24 cellular contexts compared by ENCODE assay signal in genomic region chr15:48968066-48968465, GRCh38. TPM values are rescaled to one million over a fixed set of nuclear protein-coding genes. Genes with fewer than 3 reads are reported as not detected.
DNase-seq lines count a peak whose midpoint lies in the region; ATAC-seq and TF ChIP-seq lines count a peak whose summit lies in the region.
"Had no signal": no experiment of that assay in that cellular context is flagged by ENCODE, and none has a peak within 500 bp of the region (broad histone marks: within the 10 kb centered on the region; RNA-seq: fewer than 3 reads in every experiment).

No MANE protein-coding gene starts in this region.

- peak overlapping the region; percentile 29; the same call in 1 of the 2 replicates for H2AK5ac ChIP-seq in IMR-90 (ENCODE audit: low read depth, low read length)

- no peak overlapping the region for H3K23ac ChIP-seq in IMR-90 (ENCODE audit: low read depth, low read length)

- H2BK120ac ChIP-seq in IMR-90 (ENCODE audit: low read depth, low read length), result no peak overlapping the region

- no peak overlapping the region for H4K8ac ChIP-seq in IMR-90 (ENCODE audit: low read depth in 2 of 2, low read length in 2 of 2)

- no peak overlapping the region for H2AK9ac ChIP-seq in IMR-90 (replicated peaks; ENCODE audit: low read depth, low read length, poor library complexity)

- no peak overlapping the region for H2BK5ac ChIP-seq in IMR-90 (ENCODE audit: low read depth, low read length, poor library complexity, severe bottlenecking)

- no peaks in the 10 kb centered on the region for H3K9me3 Mint-ChIP-seq in activated naive CD8-positive, alpha-beta T cell treated with anti-CD3 and anti-CD28 coated beads, Interleukin-2, amount 50 U/mL, for 24 hours
- H3K9me3 Mint-ChIP-seq in glutamatergic neuron (ENCODE audit: unreplicated experiment), result peaks cover 7% of the 10 kb centered on the region
- H3K9me3 Mint-ChIP-seq: CD8-positive, alpha-beta memory T cell had no signal

- no peak overlapping the region for H3K56ac ChIP-seq in IMR-90 (ENCODE audit: extremely low read depth, insufficient read depth, low read length)

- no peak for TF ChIP-seq RAD21 in IMR-90 (IDR thresholded peaks at IDR 0.05; ENCODE audit: low read length)

- peaks cover 8% of the 10 kb centered on the region for H3K4me1 ChIP-seq in IMR-90 (ENCODE audit: control insufficient read depth, insufficient read depth, low read length)
- H3K4me1 ChIP-seq: BE2C, Caco-2 had no signal

- peak overlapping the region; percentile 42; the same call in 1 of the 3 replicates for H2BK15ac ChIP-seq in IMR-90 (ENCODE audit: low read depth, low read length)

- H3K27me3 ChIP-seq in IMR-90 (ENCODE audit: control insufficient read depth, insufficient read depth, low read length), result no peaks in the 10 kb centered on the region
- H3K27me3 ChIP-seq: BE2C, BLaER1 had no signal

- H2AFZ ChIP-seq in IMR-90 (replicated peaks; ENCODE audit: low read length, poor library complexity), result no peak overlapping the region

- intact Hi-C loops in IMR-90 (cut with micrococcal nuclease), result loop anchor here (10.0 kb wide), 1 partner anchor 253 kb away; no protein-coding TSS in a partner anchor

- DNase-seq in IMR-90 (no peak), SK-MEL-5 (ENCODE audit: low read depth, low spot score) (peak; percentile 92), foreskin melanocyte (peak; percentile 87), glutamatergic neuron (no peak), NCI-H2196 (lab: John Stamatoyannopoulos, UW; ENCODE audit: unreplicated experiment) (no peak)
- DNase-seq in activated naive CD8-positive, alpha-beta T cell treated with anti-CD3 and anti-CD28 coated beads, Interleukin-2, amount 50 U/mL, for 24 hours, result no peak
- DNase-seq: 8988T; ACHN; BE2C; C1 segment of cervical spinal cord; Caco-2; Calu3; CD4-positive, alpha-beta memory T cell; CD4-positive, CD25-positive, alpha-beta regulatory T cell; CD8-positive, alpha-beta memory T cell; DMS79; DND-41; EL; GDM1 had no signal

- H3K9me1 ChIP-seq in IMR-90 (ENCODE audit: insufficient read depth, low read length), result peaks cover 11% of the 10 kb centered on the region; the same call in 1 of the 2 replicates

- no peak overlapping the region for H3K27ac ChIP-seq in IMR-90 (ENCODE audit: insufficient read depth, low read length)
- H3K27ac ChIP-seq: BLaER1 had no signal

- no peaks in the 10 kb centered on the region for H3K36me3 ChIP-seq in IMR-90 (ENCODE audit: control insufficient read depth, insufficient read depth, low read length)
- H3K36me3 ChIP-seq: BE2C, BLaER1 had no signal

- H3K36me3 Mint-ChIP-seq in activated naive CD8-positive, alpha-beta T cell treated with anti-CD3 and anti-CD28 coated beads, Interleukin-2, amount 50 U/mL, for 24 hours (ENCODE audit: low read depth), result peaks cover 2% of the 10 kb centered on the region
- H3K36me3 Mint-ChIP-seq in glutamatergic neuron (ENCODE audit: unreplicated experiment), result peaks cover 9% of the 10 kb centered on the region
- H3K36me3 Mint-ChIP-seq: CD4-positive, alpha-beta memory T cell; CD4-positive, CD25-positive, alpha-beta regulatory T cell had no signal

- no peak overlapping the region for H3K4me3 ChIP-seq in IMR-90 (ENCODE audit: insufficient read depth, low read depth, low read length)
- H3K4me3 ChIP-seq: BLaER1, GM12878 had no signal

- WGBS in IMR-90 (ENCODE audit: extremely low coverage in 2 of 2, insufficient read length in 1 of 2), 2 experiments, result no CpG with 5 or more reads among the region's 4 CpGs

- peaks cover 24% of the 10 kb centered on the region for H3K27me3 Mint-ChIP-seq in activated naive CD8-positive, alpha-beta T cell treated with anti-CD3 and anti-CD28 coated beads, Interleukin-2, amount 50 U/mL, for 24 hours
- no peaks in the 10 kb centered on the region for H3K27me3 Mint-ChIP-seq in glutamatergic neuron (ENCODE audit: unreplicated experiment)

- ATAC-seq in IMR-90 (ENCODE audit: low read depth), result no peak
- no peak for ATAC-seq in activated naive CD8-positive, alpha-beta T cell treated with anti-CD3 and anti-CD28 coated beads, Interleukin-2, amount 50 U/mL, for 24 hours
- ATAC-seq in GM18498 (IDR thresholded peaks at IDR 0.05; ENCODE audit: unreplicated experiment), result no peak
- ATAC-seq: GM12878 had no signal

- no peak overlapping the region for H3K14ac ChIP-seq in IMR-90 (replicated peaks; ENCODE audit: low read depth, low read length)

- H2BK20ac ChIP-seq in IMR-90 (ENCODE audit: low read depth, low read length), result peak overlapping the region; percentile 16; the same call in 1 of the 2 replicates

- H3K9me3 ChIP-seq in IMR-90 (ENCODE audit: control insufficient read depth, insufficient read depth, low read length), result no peaks in the 10 kb centered on the region
- H3K9me3 ChIP-seq: BE2C, Caco-2 had no signal

- H3K4me1 Mint-ChIP-seq in activated naive CD8-positive, alpha-beta T cell treated with anti-CD3 and anti-CD28 coated beads, Interleukin-2, amount 50 U/mL, for 24 hours, result peaks cover 48% of the 10 kb centered on the region
- H3K4me1 Mint-ChIP-seq in glutamatergic neuron (ENCODE audit: low read depth, unreplicated experiment), result peaks cover 8% of the 10 kb centered on the region

- in situ Hi-C loops in IMR-90 (cut with MboI; ENCODE audit: low sequenced_read_pairs) (loop anchor here (25.0 kb wide), 1 partner anchor 606 kb away; no protein-coding TSS in a partner anchor), SK-MEL-5 (cut with HindIII; ENCODE audit: low pct_unique_long_range_greater_than_20kb, low sequenced_read_pairs) (no loop called here)

- no peak overlapping the region for H3K27ac Mint-ChIP-seq in activated naive CD8-positive, alpha-beta T cell treated with anti-CD3 and anti-CD28 coated beads, Interleukin-2, amount 50 U/mL, for 24 hours
- no peak overlapping the region for H3K27ac Mint-ChIP-seq in glutamatergic neuron (ENCODE audit: unreplicated experiment)
- H3K27ac Mint-ChIP-seq: CD14-positive monocyte; CD4-positive, alpha-beta memory T cell; CD4-positive, CD25-positive, alpha-beta regulatory T cell; CD8-positive, alpha-beta memory T cell had no signal

- BruUV-seq in IMR-90 (replicated peaks; lab: Mats Ljungman, UMichigan), result no TSS peak

- TF ChIP-seq CTCF in IMR-90 (conservative IDR thresholded peaks at IDR 0.05; ENCODE audit: low read depth, low read length) (no peak), glutamatergic neuron (IDR thresholded peaks at IDR 0.05; ENCODE audit: partially characterized antibody, unreplicated experiment) (no peak)

- dilution Hi-C loops in IMR-90 (cut with HindIII; ENCODE audit: low sequenced_read_pairs, unreplicated experiment), result no loop called here

- TF ChIP-seq POLR2A in IMR-90 (IDR thresholded peaks at IDR 0.05; ENCODE audit: low read depth, low read length), result no peak

- no peaks in the 10 kb centered on the region; a peak in 1 of 4 replicates for H3K79me1 ChIP-seq in IMR-90 (ENCODE audit: low read depth in 1 of 2, low read length in 2 of 2)

- no peaks in the 10 kb centered on the region for H4K20me1 ChIP-seq in IMR-90 (ENCODE audit: insufficient read depth, low read length)
- H4K20me1 ChIP-seq: BLaER1 had no signal

- no peak overlapping the region for H3K4me2 ChIP-seq in IMR-90 (ENCODE audit: low read depth, low read length)
- H3K4me2 ChIP-seq: BLaER1 had no signal

- H3K18ac ChIP-seq in IMR-90 (ENCODE audit: low read depth, low read length), result peak overlapping the region; percentile 18; the same call in 1 of the 2 replicates

- H4K91ac ChIP-seq in IMR-90 (ENCODE audit: insufficient read depth, low read depth, low read length), result no peak overlapping the region

- CTCF ChIA-PET in IMR-90 (lab: Yijun Ruan, JAX), result interaction anchor here (5.4 kb wide), 1 partner anchor 7 kb away, joined by 34 read pairs; no protein-coding TSS in a partner anchor

- H4K5ac ChIP-seq in IMR-90 (ENCODE audit: low read depth, low read length), result no peak overlapping the region

- H3K4ac ChIP-seq in IMR-90 (ENCODE audit: low read depth, low read length), result 0 out of 2 replicates have a peak overlapping the region, but pooled peaks have one; percentile 11

- no peak overlapping the region for H3K9ac ChIP-seq in IMR-90 (ENCODE audit: low read depth, low read length)
- H3K9ac ChIP-seq: BLaER1 had no signal

- H3K4me3 Mint-ChIP-seq in activated naive CD8-positive, alpha-beta T cell treated with anti-CD3 and anti-CD28 coated beads, Interleukin-2, amount 50 U/mL, for 24 hours, result no peak overlapping the region
- H3K4me3 Mint-ChIP-seq in glutamatergic neuron (ENCODE audit: unreplicated experiment), result no peak overlapping the region
- H3K4me3 Mint-ChIP-seq: CD14-positive monocyte; CD4-positive, alpha-beta memory T cell; CD4-positive, CD25-positive, alpha-beta regulatory T cell; CD8-positive, alpha-beta memory T cell had no signal

- POLR2A ChIA-PET in IMR-90 (lab: Charles Lee; ENCODE audit: unreplicated experiment), result no interaction called here

TF ChIP-seq in IMR-90, 13 proteins besides CTCF, POLR2A, EP300 and RAD21 (continues in another document):
- TF ChIP-seq USF2 (IDR thresholded peaks at IDR 0.05; ENCODE audit: low read depth, low read length), result no peak
- no peak for TF ChIP-seq ELK1 (IDR thresholded peaks at IDR 0.05; ENCODE audit: borderline replicate concordance, low read depth, low read length)
- TF ChIP-seq BHLHE40 (IDR thresholded peaks at IDR 0.05; ENCODE audit: low read depth, low read length), result no peak
- no peak for TF ChIP-seq NFE2L2 (IDR thresholded peaks at IDR 0.05; ENCODE audit: low read depth, low read length)

RNA-seq across cellular contexts. Expression of gene SHC4, which starts 4.3 kb away (rescaled TPM):
- total RNA-seq in IMR-90 (2012; rRNA removed) (2.5 and 2.7 TPM in 2 replicates), glutamatergic neuron (ENCODE audit: unreplicated experiment) (4.4 TPM)
- 0.91 and 0.95 TPM in 2 replicates for polyA plus RNA-seq in IMR-90 (2012; rRNA removed)
- polyA plus RNA-seq in IMR-90 (2012; cell fraction: cytosol; rRNA removed), result 0.34 and 0.49 TPM in 2 replicates
- 0.65 and 2.8 TPM in 2 replicates for polyA plus RNA-seq in IMR-90 (2012; cell fraction: nucleus; rRNA removed; ENCODE audit: low replicate concordance)
- total RNA-seq in SK-MEL-5 (2014; rRNA removed; shearing (Covaris generic)), result 20.9 and 21.3 TPM in 2 replicates
- polyA plus RNA-seq in SK-MEL-5 (2015; cell fraction: cytosol; rRNA removed), result 13.8 and 19.4 TPM in 2 replicates
- polyA plus RNA-seq in SK-MEL-5 (2015; cell fraction: nucleus; rRNA removed), result 15.4 and 22.4 TPM in 2 replicates
- total RNA-seq: Caco-2; CD4-positive, CD25-positive, alpha-beta regulatory T cell; G401 had no signal
- polyA plus RNA-seq: CD14-positive monocyte; CD4-positive, alpha-beta memory T cell; CD4-positive, CD25-positive, alpha-beta regulatory T cell; CD8-positive, alpha-beta memory T cell had no signal

Comparison
In these comparisons a context has a peak if more than half of its experiments do, and no peak if none do; other contexts are left out.
1. DNase-seq: peak in SK-MEL-5 (single experiment) and foreskin melanocyte (single experiment); none in IMR-90 (single experiment), activated naive CD8-positive, alpha-beta T cell treated with anti-CD3 and anti-CD28 coated beads, Interleukin-2, amount 50 U/mL, for 24 hours (single experiment), glutamatergic neuron (single experiment) and NCI-H2196 (single experiment).